Comparison of ENCODE assay signal across 21 cellular contexts in genomic region chr5:143226361-143226760, GRCh38.
A peak's percentile ranks its signal among the peaks of the same experiment; 100 is the strongest.
DNase-seq lines count a peak whose midpoint lies in the region; ATAC-seq and TF ChIP-seq lines count a peak whose summit lies in the region.
"Had no signal": no experiment of that assay in that cellular context is flagged by ENCODE, and none has a peak within 500 bp of the region (broad histone marks: within the 10 kb centered on the region; RNA-seq: fewer than 3 reads in every experiment).

No MANE protein-coding gene starts in this region.

- H3K14ac ChIP-seq in trophoblast cell (ENCODE audit: low read length), result no peak overlapping the region

- no peak overlapping the region for H3K9ac ChIP-seq in DND-41 (ENCODE audit: low read depth, low read length)
- no peak overlapping the region for H3K9ac ChIP-seq in trophoblast cell (ENCODE audit: low read length)

- H3K27me3 Mint-ChIP-seq in effector memory CD8-positive, alpha-beta T cell, result no peaks in the 10 kb centered on the region
- H3K27me3 Mint-ChIP-seq: IgD-negative memory B cell had no signal

- no peak overlapping the region for H4K12ac ChIP-seq in trophoblast cell (ENCODE audit: low read depth, low read length)

- H3K4me1 Mint-ChIP-seq in effector memory CD8-positive, alpha-beta T cell (ENCODE audit: low read depth in 2 of 2), result peaks cover 56 to 58% of the 10 kb centered on the region in 2 donors

- H3K4me3 Mint-ChIP-seq in effector memory CD8-positive, alpha-beta T cell, result no peak overlapping the region
- H3K4me3 Mint-ChIP-seq: CD8-positive, alpha-beta T cell had no signal

- no peak overlapping the region for H3K23ac ChIP-seq in trophoblast cell (ENCODE audit: low read length)

- no peak overlapping the region for H3K4ac ChIP-seq in trophoblast cell (ENCODE audit: low read depth, low read length)

- no peaks in the 10 kb centered on the region for H3K79me1 ChIP-seq in trophoblast cell (ENCODE audit: low read length)

- peaks cover 66% of the 10 kb centered on the region for H3K4me1 ChIP-seq in DND-41 (ENCODE audit: insufficient read depth, low read length)
- H3K4me1 ChIP-seq in trophoblast cell (ENCODE audit: control insufficient read depth in 1 of 2, insufficient read depth in 2 of 2, low read length in 2 of 2), result peaks cover 0 to 4% of the 10 kb centered on the region in 2 experiments
- H3K4me1 ChIP-seq in adrenal gland (replicated peaks in 1 of 2), result peaks cover 6 to 13% of the 10 kb centered on the region in 2 donors
- H3K4me1 ChIP-seq in BE2C, result peaks cover 6% of the 10 kb centered on the region
- no peaks in the 10 kb centered on the region for H3K4me1 ChIP-seq in uterus
- H3K4me1 ChIP-seq: A549 had no signal

- H3K9me3 ChIP-seq in DND-41 (ENCODE audit: insufficient read depth, low read length, severe bottlenecking) (no peaks in the 10 kb centered on the region), trophoblast cell (ENCODE audit: insufficient read depth, low read depth, low read length) (peaks cover 1% of the 10 kb centered on the region), adrenal gland (replicated peaks in 1 of 3) (no peaks in the 10 kb centered on the region), BE2C (no peaks in the 10 kb centered on the region; the same call in 1 of the 2 replicates), uterus (no peaks in the 10 kb centered on the region)
- H3K9me3 ChIP-seq: A549 had no signal

- H3K27ac ChIP-seq in DND-41 (ENCODE audit: low read length), result peak overlapping the region; percentile 11; the same call in 1 of the 2 replicates
- no peak overlapping the region for H3K27ac ChIP-seq in trophoblast cell (ENCODE audit: low read depth, low read length)
- no peak overlapping the region for H3K27ac ChIP-seq in adrenal gland
- no peak overlapping the region for H3K27ac ChIP-seq in uterus
- H3K27ac ChIP-seq: HL-60 had no signal

- WGBS in trophoblast cell (ENCODE audit: extremely low coverage, insufficient coverage, insufficient read length), result no CpG with 5 or more reads among the region's 3 CpGs
- WGBS in adrenal gland, 4 donors, result 75 to 93% (median 91%) methylated on average over 3 of the region's 3 CpGs

- H4K8ac ChIP-seq in trophoblast cell (ENCODE audit: low read depth, low read length), result no peak overlapping the region

- no peaks in the 10 kb centered on the region for H4K20me1 ChIP-seq in DND-41 (ENCODE audit: insufficient read depth, low read length)

- H3K18ac ChIP-seq in trophoblast cell (ENCODE audit: low read length), result no peak overlapping the region

- H2AK5ac ChIP-seq in trophoblast cell (ENCODE audit: low read length), result no peak overlapping the region

- no peak overlapping the region for H2BK5ac ChIP-seq in trophoblast cell (ENCODE audit: low read depth, low read length, poor library complexity)

- no peak overlapping the region for H2AFZ ChIP-seq in DND-41 (ENCODE audit: low read depth, low read length)
- H2AFZ ChIP-seq in trophoblast cell (ENCODE audit: insufficient read depth, low read length, poor library complexity), result no peak overlapping the region

- H2BK12ac ChIP-seq in trophoblast cell (ENCODE audit: low read length), result no peak overlapping the region

- no peak for TF ChIP-seq CTCF in DND-41 (IDR thresholded peaks at IDR 0.05; ENCODE audit: borderline replicate concordance, extremely low read depth, low read length, poor library complexity, severe bottlenecking)
- no peak for TF ChIP-seq CTCF in adrenal gland (IDR thresholded peaks at IDR 0.05)
- TF ChIP-seq CTCF in BE2C (IDR thresholded peaks at IDR 0.05; ENCODE audit: low read depth, low read length), result no peak
- TF ChIP-seq CTCF in uterus (IDR thresholded peaks at IDR 0.05), result no peak

- peaks cover 35% of the 10 kb centered on the region for H3K36me3 Mint-ChIP-seq in effector memory CD8-positive, alpha-beta T cell (ENCODE audit: insufficient read depth)

- H3K4me2 ChIP-seq in DND-41 (ENCODE audit: insufficient read depth, low read length), result no peak overlapping the region
- no peak overlapping the region for H3K4me2 ChIP-seq in trophoblast cell (ENCODE audit: low read length)
- H3K4me2 ChIP-seq: A549 had no signal

- H3K4me3 ChIP-seq in DND-41 (ENCODE audit: low read depth in 1 of 2, low read length in 2 of 2) (no peak overlapping the region), trophoblast cell (ENCODE audit: low read depth, low read length) (no peak overlapping the region), adrenal gland (no peak overlapping the region), BE2C (ENCODE audit: low read depth, low read length) (no peak overlapping the region), uterus (no peak overlapping the region)
- H3K4me3 ChIP-seq: A549 had no signal

- H3K79me2 ChIP-seq in DND-41 (ENCODE audit: insufficient read depth, low read length) (no peaks in the 10 kb centered on the region), trophoblast cell (ENCODE audit: control insufficient read depth, insufficient read depth, low read length, poor library complexity) (no peaks in the 10 kb centered on the region)

- H2BK120ac ChIP-seq in trophoblast cell (ENCODE audit: insufficient read depth, low read length, poor library complexity), result no peak overlapping the region

- H3K36me3 ChIP-seq in DND-41 (ENCODE audit: insufficient read depth, low read length) (no peaks in the 10 kb centered on the region), trophoblast cell (ENCODE audit: control insufficient read depth in 1 of 2, insufficient read depth in 2 of 2, low read length in 2 of 2) (no peaks in the 10 kb centered on the region), adrenal gland (replicated peaks in 1 of 2) (no peaks in the 10 kb centered on the region), BE2C (no peaks in the 10 kb centered on the region), uterus (no peaks in the 10 kb centered on the region)

- H3K9me3 Mint-ChIP-seq in effector memory CD8-positive, alpha-beta T cell, result no peaks in the 10 kb centered on the region
- H3K9me3 Mint-ChIP-seq: CD8-positive, alpha-beta T cell; IgD-negative memory B cell had no signal

- intact Hi-C loops in adrenal gland (cut with DNase I) (no loop called here), uterus (cut with DNase I; ENCODE audit: low total_unique reads) (no loop called here)

- H4K91ac ChIP-seq in trophoblast cell (ENCODE audit: low read depth, low read length), result no peak overlapping the region

- no peak for ATAC-seq in DND-41 (ENCODE audit: insufficient read depth, low read depth)
- ATAC-seq in effector memory CD8-positive, alpha-beta T cell (replicated peaks), result no peak
- ATAC-seq: A549; CD8-positive, alpha-beta T cell; HCT116; PC-3; Right ventricle myocardium inferior had no signal

- H3K27me3 ChIP-seq in DND-41 (ENCODE audit: insufficient read depth, low read length, poor library complexity) (no peaks in the 10 kb centered on the region), trophoblast cell (ENCODE audit: insufficient read depth, low read length) (no peaks in the 10 kb centered on the region), adrenal gland (no peaks in the 10 kb centered on the region), BE2C (no peaks in the 10 kb centered on the region), uterus (no peaks in the 10 kb centered on the region)

- H3K27ac Mint-ChIP-seq in effector memory CD8-positive, alpha-beta T cell, result peak overlapping the region; percentile 92 to 97
- H3K27ac Mint-ChIP-seq: CD8-positive, alpha-beta T cell had no signal

- TF ChIP-seq POLR2A in adrenal gland (IDR thresholded peaks at IDR 0.05) (no peak), uterus (IDR thresholded peaks at IDR 0.05) (no peak)

- no peak for DNase-seq in DND-41
- peak; percentile 49 for DNase-seq in NCI-H69 (lab: John Stamatoyannopoulos, UW)
- no peak for DNase-seq in effector memory CD8-positive, alpha-beta T cell
- DNase-seq in trophoblast cell, result peak; percentile 82 to 88
- no peak for DNase-seq in adrenal gland
- no peak for DNase-seq in BE2C
- DNase-seq in uterus, result no peak
- no peak for DNase-seq in T-helper 1 cell
- DNase-seq: AML-193; CD8-positive, alpha-beta T cell; DMS153; NCI-H1105 treated with DMSO at 0.1 percent for 48 hours; NCI-H2029; NCI-H2227 treated with DMSO at 0.1 percent for 48 hours; NCI-H526 treated with DMSO at 0.1 percent for 48 hours; PC-3 had no signal

Comparison
In these comparisons a context has a peak if more than half of its experiments do, and no peak if none do; other contexts are left out.
1. DNase-seq: peak in NCI-H69 (single experiment) and trophoblast cell (2 of 2); none in DND-41 (single experiment), effector memory CD8-positive, alpha-beta T cell (0 of 3), adrenal gland (0 of 7), BE2C (single experiment), uterus (0 of 2) and T-helper 1 cell (0 of 5).